In the genomic region with DNA sequence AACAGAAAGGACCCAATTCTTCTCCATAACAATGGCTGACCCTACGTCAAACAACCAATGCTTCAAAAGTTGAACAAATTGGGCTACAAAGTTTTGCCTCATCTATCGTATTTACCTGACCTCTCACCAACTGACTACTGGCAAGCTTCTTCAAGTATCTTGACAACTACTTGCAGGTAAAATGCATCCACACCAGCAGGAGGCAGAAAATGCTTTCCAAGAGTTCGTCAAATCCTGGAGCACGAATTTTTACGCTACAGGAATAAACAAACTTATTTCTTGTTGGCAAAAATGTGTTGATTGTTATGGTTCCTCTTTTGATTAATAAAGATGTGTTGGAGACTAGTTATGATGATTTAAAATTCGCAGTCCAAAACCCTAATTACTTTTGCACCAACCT, we compare ENCODE assay signal across 25 cellular contexts. TPM values are rescaled to one million over a fixed set of nuclear protein-coding genes. Genes with fewer than 3 reads are reported as not detected.
DNase-seq lines count a peak whose midpoint lies in the region; ATAC-seq and TF ChIP-seq lines count a peak whose summit lies in the region.
"Had no signal": no experiment of that assay in that cellular context is flagged by ENCODE, and none has a peak within 500 bp of the region (broad histone marks: within the 10 kb centered on the region; RNA-seq: fewer than 3 reads in every experiment).

No MANE protein-coding gene starts in this region.

- no peak overlapping the region for H3K18ac ChIP-seq in H9 (ENCODE audit: insufficient read length, low read depth, low read length)

- no peak overlapping the region for H4K91ac ChIP-seq in H9 (ENCODE audit: insufficient read length, low read depth, low read length)

- H3K23ac ChIP-seq in H9 (ENCODE audit: insufficient read length, low read depth, low read length) = no peak overlapping the region

- no peak for ATAC-seq in HG02588 (IDR thresholded peaks at IDR 0.05; ENCODE audit: unreplicated experiment)
- ATAC-seq: A549 had no signal

- no peak overlapping the region for H2BK20ac ChIP-seq in H9 (ENCODE audit: low read depth, low read length, poor library complexity, severe bottlenecking)

- intact Hi-C loops in OCI-LY7 (cut with micrococcal nuclease; ENCODE audit: unreplicated experiment) = no loop called here

- H3K27me3 Mint-ChIP-seq in H9 (ENCODE audit: low read depth) = no peaks in the 10 kb centered on the region
- no peaks in the 10 kb centered on the region for H3K27me3 Mint-ChIP-seq in endodermal cell (ENCODE audit: insufficient read depth)
- H3K27me3 Mint-ChIP-seq in neural progenitor cell (ENCODE audit: insufficient read depth, low read depth) = no peaks in the 10 kb centered on the region

- H3K79me1 ChIP-seq in H9 (ENCODE audit: insufficient read depth, low read depth, low read length, poor library complexity, severe bottlenecking) = no peaks in the 10 kb centered on the region

- H3K4me1 ChIP-seq in H9 (ENCODE audit: insufficient read depth, low read length) (no peaks in the 10 kb centered on the region), OCI-LY7 (ENCODE audit: insufficient read depth, low read length, poor library complexity, severe bottlenecking) (peaks cover 4% of the 10 kb centered on the region), endodermal cell (ENCODE audit: control insufficient read depth, insufficient read depth, low read length) (peaks cover 4% of the 10 kb centered on the region), neural progenitor cell (no peaks in the 10 kb centered on the region), Karpas-422 (ENCODE audit: low read length) (no peaks in the 10 kb centered on the region)
- H3K4me1 ChIP-seq: A549 had no signal

- H3K4me3 Mint-ChIP-seq in H9 (no peak overlapping the region), endodermal cell (no peak overlapping the region), neural progenitor cell (no peak overlapping the region)
- H3K4me3 Mint-ChIP-seq: CD4-positive, alpha-beta memory T cell had no signal

- H3K27ac Mint-ChIP-seq in H9 (no peak overlapping the region), endodermal cell (no peak overlapping the region), neural progenitor cell (no peak overlapping the region)
- H3K27ac Mint-ChIP-seq: CD4-positive, alpha-beta memory T cell had no signal

- no peak overlapping the region for H3K27ac ChIP-seq in H9 (ENCODE audit: insufficient read length, low read depth, low read length)
- H3K27ac ChIP-seq in OCI-LY7 (ENCODE audit: low read depth, low read length, poor library complexity, severe bottlenecking) = no peak overlapping the region
- H3K27ac ChIP-seq in endodermal cell (ENCODE audit: low read depth, low read length) = no peak overlapping the region
- no peak overlapping the region for H3K27ac ChIP-seq in neural progenitor cell
- H3K27ac ChIP-seq in Karpas-422 (ENCODE audit: low read length) = no peak overlapping the region
- H3K27ac ChIP-seq: A549; BLaER1 treated with 17β-estradiol and CSF1 and Interleukin-3, amounts not matched to agents 10 nM and 100 nM; GM23248; SK-N-MC had no signal

- H3T11ph ChIP-seq in H9 (ENCODE audit: low read length) = no peak overlapping the region

- no peak overlapping the region for H3K4me2 ChIP-seq in H9 (ENCODE audit: insufficient read depth, insufficient read length, low read length)
- no peak overlapping the region for H3K4me2 ChIP-seq in OCI-LY7 (ENCODE audit: low read length)
- H3K4me2 ChIP-seq in neural progenitor cell = no peak overlapping the region
- H3K4me2 ChIP-seq in Karpas-422 (ENCODE audit: low read depth, low read length, poor library complexity, severe bottlenecking) = no peak overlapping the region
- H3K4me2 ChIP-seq: A549; BLaER1 treated with 17β-estradiol and CSF1 and Interleukin-3, amounts not matched to agents 10 nM and 100 nM had no signal

- H4K5ac ChIP-seq in H9 (ENCODE audit: insufficient read length, low read depth, low read length) = no peak overlapping the region

- no peaks in the 10 kb centered on the region for H4K20me1 ChIP-seq in H9 (ENCODE audit: control insufficient read depth, insufficient read depth, insufficient read length)
- no peaks in the 10 kb centered on the region for H4K20me1 ChIP-seq in OCI-LY7 (ENCODE audit: insufficient read depth, low read length)
- no peaks in the 10 kb centered on the region for H4K20me1 ChIP-seq in neural progenitor cell (ENCODE audit: low read depth)
- H4K20me1 ChIP-seq in Karpas-422 (ENCODE audit: insufficient read depth, low read depth, low read length) = no peaks in the 10 kb centered on the region
- H4K20me1 ChIP-seq: BLaER1 treated with 17β-estradiol and CSF1 and Interleukin-3, amounts not matched to agents 10 nM and 100 nM had no signal

- no peak overlapping the region for H2BK5ac ChIP-seq in H9 (ENCODE audit: insufficient read length, low read length)

- H2AFZ ChIP-seq in H9 (ENCODE audit: low read length) = no peak overlapping the region
- no peak overlapping the region for H2AFZ ChIP-seq in OCI-LY7 (ENCODE audit: low read length)
- no peak overlapping the region for H2AFZ ChIP-seq in neural progenitor cell (replicated peaks)
- H2AFZ ChIP-seq in Karpas-422 (ENCODE audit: low read length) = no peak overlapping the region
- H2AFZ ChIP-seq: GM23248 had no signal

- H3K4me1 Mint-ChIP-seq in H9 (peaks cover 9 to 11% of the 10 kb centered on the region in 2 experiments), endodermal cell (peaks cover 19% of the 10 kb centered on the region), neural progenitor cell (no peaks in the 10 kb centered on the region)
- H3K4me1 Mint-ChIP-seq: CD4-positive, alpha-beta memory T cell had no signal

- H3K14ac ChIP-seq in H9 (ENCODE audit: insufficient read depth, low read length) = no peak overlapping the region

- peaks cover 4% of the 10 kb centered on the region for H3F3A ChIP-seq in neural progenitor cell (ENCODE audit: low read depth)

- H3K36me3 Mint-ChIP-seq in H9 (ENCODE audit: insufficient read depth in 1 of 3, low read depth in 3 of 3) (no peaks in the 10 kb centered on the region), endodermal cell (ENCODE audit: low read depth) (no peaks in the 10 kb centered on the region), neural progenitor cell (no peaks in the 10 kb centered on the region)
- H3K36me3 Mint-ChIP-seq: CD4-positive, alpha-beta memory T cell had no signal

- no peak overlapping the region for H2BK120ac ChIP-seq in H9 (ENCODE audit: low read depth, low read length, poor library complexity, severe bottlenecking)

- TF ChIP-seq CTCF in H9 (conservative IDR thresholded peaks at IDR 0.05) = peak; percentile 49
- peak; percentile 39; the same call in 1 of the 2 replicates for TF ChIP-seq CTCF in OCI-LY7 (conservative IDR thresholded peaks at IDR 0.05; ENCODE audit: low read length)
- TF ChIP-seq CTCF in endodermal cell (conservative IDR thresholded peaks at IDR 0.05) = peak; percentile 62
- peak; percentile 14 for TF ChIP-seq CTCF in neural progenitor cell (IDR thresholded peaks at IDR 0.05)

- no peak overlapping the region for H3K56ac ChIP-seq in H9 (ENCODE audit: insufficient read length, low read depth, low read length)

- POLR2A ChIA-PET in OCI-LY7 (lab: Charles Lee) = interaction anchor here (0.7 to 1.2 kb wide), 2 partner anchors 16 to 62 kb away, joined by 3 to 4 read pairs; no protein-coding TSS in a partner anchor

- DNase-seq in H9 = no peak
- DNase-seq in OCI-LY7 (ENCODE audit: low spot score) = no peak
- no peak for DNase-seq in endodermal cell
- DNase-seq in neural progenitor cell (ENCODE audit: low spot score) = no peak
- no peak for DNase-seq in Karpas-422
- no peak for DNase-seq in D341Med (ENCODE audit: low spot score)
- DNase-seq: AML-193; CD4-positive, alpha-beta memory T cell; COR-L47; DMS 273 treated with DMSO at 0.1 percent for 48 hours; DMS79 treated with DMSO at 0.1 percent for 48 hours; GM23248; HCEC 1CT; MG63; NCI-H1105 treated with DMSO at 0.1 percent for 48 hours; NCI-H2029 treated with DMSO at 0.1 percent for 48 hours; NCI-H2227 treated with DMSO at 0.1 percent for 48 hours; NCI-H510A; NCI-H69; OCI-M1; SIG-M5 had no signal

- no peaks in the 10 kb centered on the region for H3K9me3 ChIP-seq in H9 (ENCODE audit: control insufficient read depth, low read depth, low read length)
- no peaks in the 10 kb centered on the region for H3K9me3 ChIP-seq in OCI-LY7 (ENCODE audit: low read length)
- H3K9me3 ChIP-seq in endodermal cell (ENCODE audit: control insufficient read depth, low read length) = no peaks in the 10 kb centered on the region
- H3K9me3 ChIP-seq in neural progenitor cell (ENCODE audit: low read depth) = no peaks in the 10 kb centered on the region
- no peaks in the 10 kb centered on the region for H3K9me3 ChIP-seq in Karpas-422 (ENCODE audit: low read length)
- H3K9me3 ChIP-seq: A549; BLaER1 treated with 17β-estradiol and CSF1 and Interleukin-3, amounts not matched to agents 10 nM and 100 nM; MG63 had no signal

- no peak overlapping the region for H2BK15ac ChIP-seq in H9 (ENCODE audit: low read depth, low read length)

- H3K36me3 ChIP-seq in OCI-LY7 (ENCODE audit: insufficient read depth, low read length) = no peaks in the 10 kb centered on the region
- no peaks in the 10 kb centered on the region for H3K36me3 ChIP-seq in endodermal cell (ENCODE audit: control insufficient read depth, insufficient read depth, low read length)
- H3K36me3 ChIP-seq in neural progenitor cell = no peaks in the 10 kb centered on the region
- H3K36me3 ChIP-seq in Karpas-422 (ENCODE audit: insufficient read depth, low read length) = no peaks in the 10 kb centered on the region
- H3K36me3 ChIP-seq: BLaER1 treated with 17β-estradiol and CSF1 and Interleukin-3, amounts not matched to agents 10 nM and 100 nM; MG63 had no signal

- H4K8ac ChIP-seq in H9 (replicated peaks; ENCODE audit: insufficient read length, low read depth, low read length) = no peak overlapping the region

- no peak overlapping the region for H3K4ac ChIP-seq in H9 (ENCODE audit: low read depth, low read length)

- H3K9me2 ChIP-seq in OCI-LY7 (ENCODE audit: insufficient read depth, low read length) (no peaks in the 10 kb centered on the region), Karpas-422 (replicated peaks; ENCODE audit: insufficient read depth, low read length) (no peaks in the 10 kb centered on the region)

- CTCF ChIA-PET in OCI-LY7 (lab: Charles Lee; ENCODE audit: unreplicated experiment) = no interaction called here

- no CpG with 5 or more reads among the region's 6 CpGs for WGBS in H9 (ENCODE audit: extremely low coverage, insufficient read length, low lambda C conversion rate)
- WGBS in endodermal cell (ENCODE audit: insufficient coverage in 1 of 2, insufficient read length in 1 of 2), 2 experiments = 90 to 94% methylated on average over 5 to 6 of the region's 6 CpGs

- H3K27me3 ChIP-seq in H9 (ENCODE audit: insufficient read depth, low read length) (no peaks in the 10 kb centered on the region), endodermal cell (ENCODE audit: control insufficient read depth, insufficient read depth, low read length, poor library complexity, severe bottlenecking) (no peaks in the 10 kb centered on the region), neural progenitor cell (no peaks in the 10 kb centered on the region), Karpas-422 (ENCODE audit: low read length) (no peaks in the 10 kb centered on the region)
- H3K27me3 ChIP-seq: BLaER1 treated with 17β-estradiol and CSF1 and Interleukin-3, amounts not matched to agents 10 nM and 100 nM; MG63 had no signal

- H2BK12ac ChIP-seq in H9 (ENCODE audit: insufficient read length, low read depth, low read length) = no peak overlapping the region

- no peak overlapping the region for H3K9ac ChIP-seq in H9 (ENCODE audit: extremely low read depth, insufficient read length, low read length)
- no peak overlapping the region for H3K9ac ChIP-seq in endodermal cell (ENCODE audit: extremely low read depth, low read length, poor library complexity, severe bottlenecking)
- no peak overlapping the region for H3K9ac ChIP-seq in neural progenitor cell
- H3K9ac ChIP-seq in Karpas-422 (ENCODE audit: low read length) = no peak overlapping the region
- H3K9ac ChIP-seq: BLaER1 treated with 17β-estradiol and CSF1 and Interleukin-3, amounts not matched to agents 10 nM and 100 nM; GM23248 had no signal

- no TSS peak for BruUV-seq in OCI-LY7 (replicated peaks; lab: Mats Ljungman, UMichigan)

- H3K79me2 ChIP-seq in H9 (ENCODE audit: insufficient read depth, low read length) (no peaks in the 10 kb centered on the region), OCI-LY7 (ENCODE audit: insufficient read depth, low read depth, low read length) (no peaks in the 10 kb centered on the region), neural progenitor cell (ENCODE audit: low read depth) (no peaks in the 10 kb centered on the region), Karpas-422 (ENCODE audit: low read length) (no peaks in the 10 kb centered on the region)

- H3K9me3 Mint-ChIP-seq in H9 (no peaks in the 10 kb centered on the region), endodermal cell (no peaks in the 10 kb centered on the region), neural progenitor cell (no peaks in the 10 kb centered on the region)

- no peak overlapping the region for H3K4me3 ChIP-seq in OCI-LY7 (ENCODE audit: low read depth, low read length, poor library complexity, severe bottlenecking)
- H3K4me3 ChIP-seq in endodermal cell (ENCODE audit: low read length) = no peak overlapping the region
- no peak overlapping the region for H3K4me3 ChIP-seq in neural progenitor cell
- no peak overlapping the region for H3K4me3 ChIP-seq in Karpas-422 (ENCODE audit: low read length)
- H3K4me3 ChIP-seq: A549; BLaER1 treated with 17β-estradiol and CSF1 and Interleukin-3, amounts not matched to agents 10 nM and 100 nM; GM23248; MG63; SK-N-MC had no signal

- H2AK5ac ChIP-seq in H9 (ENCODE audit: insufficient read length, low read length) = no peak overlapping the region

- no peaks in the 10 kb centered on the region for H3K23me2 ChIP-seq in H9 (ENCODE audit: insufficient read length, low read depth, low read length, poor library complexity, severe bottlenecking)

RNA-seq across cellular contexts. Expression of a gene that starts 6.7 kb away (rescaled TPM):
- 13.8 and 15.3 TPM in 2 replicates for total RNA-seq in H9 (2021)
- 42.6 and 43.5 TPM in 2 replicates for total RNA-seq in OCI-LY7 (2014; rRNA removed; shearing (Covaris generic))
- 99.3 and 106 TPM in 2 replicates for total RNA-seq in OCI-LY7 (2022)
- total RNA-seq in endodermal cell = 10 to 100 TPM; 28.3 to 33.3 TPM
- polyA plus RNA-seq in endodermal cell (2013, experiment 1 of 2) = 21.4 TPM
- 21.2 TPM for polyA plus RNA-seq in endodermal cell (2013, experiment 2 of 2)
- 22.6 and 31.3 TPM in 2 replicates for total RNA-seq in neural progenitor cell (ENCODE audit: low replicate concordance)
- 0.58 TPM in 1 of 2 replicates, not detected in the other for total RNA-seq in Karpas-422 (2014; rRNA removed; shearing (Covaris generic); ENCODE audit: low replicate concordance)
- polyA plus RNA-seq: CD4-positive, alpha-beta memory T cell had no signal
